Comparison of ENCODE assay signal across 35 cellular contexts in the genomic region with DNA sequence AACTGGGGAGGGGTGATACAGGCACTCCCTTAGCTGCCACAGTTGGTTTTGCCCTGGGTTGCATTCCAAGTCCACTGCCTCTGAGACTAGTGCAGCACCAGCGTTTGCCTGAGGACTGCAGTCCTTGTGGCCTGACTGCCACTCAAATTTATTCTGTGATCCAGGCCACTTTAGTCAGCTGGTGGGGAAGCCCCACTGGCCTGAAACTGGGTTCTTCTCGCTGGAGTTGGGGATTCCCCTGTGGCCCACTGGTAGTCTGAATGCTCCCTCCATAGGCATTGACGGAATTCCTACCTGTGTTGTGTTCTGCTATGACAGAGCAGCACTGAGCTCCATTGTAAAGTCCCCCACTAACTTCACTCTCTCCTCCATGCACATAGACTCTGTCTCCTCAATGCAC.
DNase-seq lines count a peak whose midpoint lies in the region; ATAC-seq, FAIRE-seq and TF ChIP-seq lines count a peak whose summit lies in the region.
"Had no signal": no experiment of that assay in that cellular context is flagged by ENCODE, and none has a peak within 500 bp of the region (broad histone marks: within the 10 kb centered on the region; RNA-seq: fewer than 3 reads in every experiment).

No MANE protein-coding gene starts in this region.

- no TSS peak for BruUV-seq in GM12878 (replicated peaks; lab: Mats Ljungman, UMichigan)

- H2AFZ ChIP-seq in GM12878 (ENCODE audit: control insufficient read depth, low read depth, low read length) (no peak overlapping the region), smooth muscle cell (ENCODE audit: low read depth) (no peak overlapping the region)

- H3K79me2 ChIP-seq in GM12878 (ENCODE audit: control insufficient read depth, insufficient read depth, low read length) (no peaks in the 10 kb centered on the region), smooth muscle cell (ENCODE audit: low read depth) (peaks cover 62% of the 10 kb centered on the region)

- no peak for FAIRE-seq in GM12878 (lab: Jason Lieb, UNC)
- FAIRE-seq: A549, GM19239 had no signal

- in situ Hi-C loops in GM12878 (cut with MboI), result no loop called here

- peaks cover 12% of the 10 kb centered on the region for H3K9me3 Mint-ChIP-seq in type B pancreatic cell

- peak; percentile 65 for ATAC-seq in GM19035 (IDR thresholded peaks at IDR 0.05; ENCODE audit: unreplicated experiment)
- peak; percentile 88 for ATAC-seq in HG02870 (IDR thresholded peaks at IDR 0.05; ENCODE audit: unreplicated experiment)
- peak; percentile 92 for ATAC-seq in GM12878
- ATAC-seq: A549, gastroesophageal sphincter, left cardiac atrium, mucosa of descending colon, natural killer cell, right lobe of liver, Right ventricle myocardium inferior, SK-N-SH treated with all-trans-retinoic acid at 6 μM for 48 hours had no signal

- H3F3A ChIP-seq in smooth muscle cell (ENCODE audit: low read depth), result no peaks in the 10 kb centered on the region

- H3K9me3 ChIP-seq in GM12878 (replicated peaks; ENCODE audit: control insufficient read depth, insufficient read depth, low read length) (peaks cover 1% of the 10 kb centered on the region; the same call in 1 of the 3 replicates), testis (no peaks in the 10 kb centered on the region), smooth muscle cell (replicated peaks; ENCODE audit: low read depth) (no peaks in the 10 kb centered on the region)

- CTCF ChIA-PET in GM12878 (lab: Yijun Ruan, JAX), result interaction anchor here (1.0 to 2.2 kb wide), 9 partner anchors 15 to 159 kb away, joined by 3 to 10 read pairs (median 4); no protein-coding TSS in a partner anchor

- H3K27me3 ChIP-seq in GM12878 (replicated peaks in 1 of 2; ENCODE audit: control insufficient read depth in 2 of 2, insufficient read depth in 2 of 2, low read length in 1 of 2), result no peaks in the 10 kb centered on the region
- no peaks in the 10 kb centered on the region for H3K27me3 ChIP-seq in testis
- no peaks in the 10 kb centered on the region for H3K27me3 ChIP-seq in smooth muscle cell (ENCODE audit: low read depth)
- H3K27me3 ChIP-seq: gastroesophageal sphincter, right lobe of liver, stomach, tibial artery had no signal

- H3K4me2 ChIP-seq in GM12878 (ENCODE audit: control insufficient read depth, insufficient read depth), result 0 out of 2 replicates have a peak overlapping the region, but pooled peaks have one; percentile 3
- H3K4me2 ChIP-seq in smooth muscle cell, result no peak overlapping the region
- H3K4me2 ChIP-seq: A549 had no signal

- no peaks in the 10 kb centered on the region for H3K36me3 ChIP-seq in GM12878 (ENCODE audit: control insufficient read depth in 2 of 2, insufficient read depth in 2 of 2, low read length in 1 of 2)
- H3K36me3 ChIP-seq in testis (ENCODE audit: low read depth, missing control alignments), result no peaks in the 10 kb centered on the region
- peaks cover 6% of the 10 kb centered on the region for H3K36me3 ChIP-seq in smooth muscle cell (ENCODE audit: low read depth)
- H3K36me3 ChIP-seq: HAP-1, right lobe of liver, stomach had no signal

- H4K20me1 ChIP-seq in GM12878 (ENCODE audit: control insufficient read depth, insufficient read depth) (no peaks in the 10 kb centered on the region), smooth muscle cell (ENCODE audit: low read depth) (peaks cover 37% of the 10 kb centered on the region)

- H3K4me1 Mint-ChIP-seq in type B pancreatic cell (ENCODE audit: unreplicated experiment), result peaks cover 5% of the 10 kb centered on the region
- H3K4me1 Mint-ChIP-seq: CD4-positive, CD25-positive, alpha-beta regulatory T cell; natural killer cell had no signal

- no peak overlapping the region for H3K4me3 ChIP-seq in GM12865 (ENCODE audit: low read depth, low read length)
- no peak overlapping the region for H3K4me3 ChIP-seq in GM12878
- H3K4me3 ChIP-seq in testis, result no peak overlapping the region
- no peak overlapping the region for H3K4me3 ChIP-seq in smooth muscle cell
- H3K4me3 ChIP-seq: A549, gastroesophageal sphincter, HAP-1, mucosa of descending colon, right lobe of liver, stomach, tibial artery had no signal

- RAD21 ChIA-PET in GM12878 (lab: Charles Lee; ENCODE audit: unreplicated experiment), result interaction anchor here (1.0 to 2.3 kb wide), 10 partner anchors 15 to 159 kb away, joined by 3 to 12 read pairs (median 6); partner anchors contain the start of gene PTPN13

- H3K27ac Mint-ChIP-seq in type B pancreatic cell, result no peak overlapping the region
- H3K27ac Mint-ChIP-seq: brain; CD4-positive, CD25-positive, alpha-beta regulatory T cell; natural killer cell; progenitor cell of endocrine pancreas had no signal

- no peak overlapping the region for H3K4me3 Mint-ChIP-seq in type B pancreatic cell
- H3K4me3 Mint-ChIP-seq: brain; CD4-positive, CD25-positive, alpha-beta regulatory T cell; natural killer cell had no signal

- no peak for TF ChIP-seq POLR2A in GM12878 (IDR thresholded peaks at IDR 0.05; ENCODE audit: low read depth, low read length)
- TF ChIP-seq POLR2A in testis (IDR thresholded peaks at IDR 0.05), result no peak

- H3K9ac ChIP-seq in GM12878 (ENCODE audit: control insufficient read depth, insufficient read depth, low read length), result no peak overlapping the region
- no peak overlapping the region for H3K9ac ChIP-seq in smooth muscle cell (ENCODE audit: low read depth)

- H3K4me1 ChIP-seq in GM12878 (ENCODE audit: control insufficient read depth, insufficient read depth, low read length), result peaks cover 3% of the 10 kb centered on the region; the same call in 1 of the 2 replicates
- no peaks in the 10 kb centered on the region for H3K4me1 ChIP-seq in testis
- H3K4me1 ChIP-seq in smooth muscle cell (ENCODE audit: low read depth), result no peaks in the 10 kb centered on the region
- H3K4me1 ChIP-seq: gastroesophageal sphincter, HAP-1, right lobe of liver, tibial artery had no signal

- no peaks in the 10 kb centered on the region for H3K27me3 Mint-ChIP-seq in type B pancreatic cell
- H3K27me3 Mint-ChIP-seq: brain; CD4-positive, CD25-positive, alpha-beta regulatory T cell; progenitor cell of endocrine pancreas had no signal

- no peak for TF ChIP-seq EP300 in GM12878 (IDR thresholded peaks at IDR 0.05; ENCODE audit: borderline replicate concordance in 1 of 2, control insufficient read depth in 1 of 2, low read depth in 2 of 2, low read length in 2 of 2)

- peak; percentile 75 for DNase-seq in GM12865 (ENCODE audit: low read depth)
- peak; percentile 11 for DNase-seq in GM12878 (ENCODE audit: low read depth, low spot score)
- DNase-seq in central memory CD4-positive, alpha-beta T cell, result no peak
- DNase-seq in testis, result no peak
- DNase-seq in smooth muscle cell (lab: John Stamatoyannopoulos, UW; ENCODE audit: unreplicated experiment), result no peak
- DNase-seq in type B pancreatic cell (ENCODE audit: extremely low spot score, unreplicated experiment), result no peak
- DNase-seq: activated CD4-positive, alpha-beta T cell treated with anti-CD3 and anti-CD28 coated beads, Interleukin-2, amount 50 U/mL, for 48 hours; activated CD4-positive, CD25-positive, alpha-beta regulatory T cell treated with anti-CD3 and anti-CD28 coated beads, Interleukin-2, amount 50 U/mL, for 72 hours; activated CD8-positive, alpha-beta memory T cell treated with anti-CD3 and anti-CD28 coated beads, Interleukin-2, amount 50 U/mL, for 4 hours; activated naive CD4-positive, alpha-beta T cell treated with anti-CD3 and anti-CD28 coated beads, Interleukin-2, amount 50 U/mL, for 16 hours; CD4-positive, CD25-positive, alpha-beta regulatory T cell; hippocampal formation; left cardiac atrium; mucosa of descending colon; MV-4-11; natural killer cell; NCI-H1436 treated with DMSO at 0.1 percent for 48 hours; NCI-H2081 treated with DMSO at 0.1 percent for 48 hours; NCI-H2227 treated with DMSO at 0.1 percent for 48 hours; NCI-H526; nucleus accumbens; right lobe of liver; stimulated activated CD8-positive, alpha-beta memory T cell treated with anti-CD3 and anti-CD28 coated beads, Interleukin-4, amount 100 ng/mL, for 48 hours; stomach; tibial artery had no signal

- TF ChIP-seq RAD21 in GM12878 (IDR thresholded peaks at IDR 0.05; ENCODE audit: insufficient read depth, low read depth, low read length), result no peak

- H3K36me3 Mint-ChIP-seq in type B pancreatic cell, result peaks cover 25% of the 10 kb centered on the region
- H3K36me3 Mint-ChIP-seq: CD4-positive, CD25-positive, alpha-beta regulatory T cell had no signal

- intact Hi-C loops in GM12878 (cut with micrococcal nuclease; ENCODE audit: unreplicated experiment) (no loop called here), testis (cut with DNase I; ENCODE audit: low total_unique reads) (no loop called here)

- TF ChIP-seq CTCF in GM12865 (IDR thresholded peaks at IDR 0.05; ENCODE audit: insufficient read depth, low read depth, low read length, missing control alignments) (no peak), GM12878 (IDR thresholded peaks at IDR 0.05 in 2 of 3, conservative IDR thresholded peaks at IDR 0.05 in 1 of 3; ENCODE audit: control insufficient read depth in 2 of 3, extremely low read depth in 1 of 3, insufficient read depth in 1 of 3, low read depth in 3 of 3, low read length in 3 of 3) (peak in 1 of 3 experiments; percentile 24; a peak in 1 of 6 replicates), testis (IDR thresholded peaks at IDR 0.05) (no peak), smooth muscle cell (IDR thresholded peaks at IDR 0.05; ENCODE audit: borderline replicate concordance, insufficient read depth, poor library complexity, severe bottlenecking) (no peak), type B pancreatic cell (conservative IDR thresholded peaks at IDR 0.05) (no peak)

- SMC1A ChIA-PET in GM12878 (lab: Charles Lee; ENCODE audit: uncharacterized antibody, unreplicated experiment), result interaction anchor here (0.8 to 2.2 kb wide), 13 partner anchors 9 to 163 kb away, joined by 3 to 12 read pairs (median 4); no protein-coding TSS in a partner anchor

- POLR2A ChIA-PET in GM12878 (lab: Charles Lee), result interaction anchor here (1.2 to 1.6 kb wide), 2 partner anchors 33 to 86 kb away, joined by 4 read pairs; no protein-coding TSS in a partner anchor

- no peak overlapping the region for H3K27ac ChIP-seq in GM12878 (ENCODE audit: control insufficient read depth, insufficient read depth)
- no peak overlapping the region for H3K27ac ChIP-seq in testis
- no peak overlapping the region for H3K27ac ChIP-seq in smooth muscle cell (ENCODE audit: low read depth)
- H3K27ac ChIP-seq: A549, gastroesophageal sphincter, right lobe of liver, stomach, tibial artery had no signal

- WGBS in GM12878 (ENCODE audit: insufficient coverage, insufficient replicate concordance, low lambda C conversion rate, missing lambda C conversion rate), result 11% methylated on average over 3 of the region's 3 CpGs
- 78 to 93% methylated on average over 3 of the region's 3 CpGs for WGBS in testis, 2 donors
- 95% methylated on average over 3 of the region's 3 CpGs for WGBS in smooth muscle cell (ENCODE audit: low lambda C conversion rate)

TF ChIP-seq in GM12878, 131 proteins besides CTCF, POLR2A, EP300 and RAD21 (continues in another document):
- TF ChIP-seq ZNF207 (IDR thresholded peaks at IDR 0.05; ENCODE audit: borderline replicate concordance) (no peak), SMAD1 (IDR thresholded peaks at IDR 0.05; ENCODE audit: low read depth, partially characterized antibody) (no peak)

Comparison
In these comparisons a context has a peak if more than half of its experiments do, and no peak if none do; other contexts are left out.
1. DNase-seq: peak in GM12865 (single experiment) and GM12878 (single experiment); none in central memory CD4-positive, alpha-beta T cell (single experiment), testis (single experiment), smooth muscle cell (single experiment) and type B pancreatic cell (single experiment).
2. Peak in every context shown above with its lines, with median percentiles within 50 percentile points of each other: ATAC-seq.